In genomic region chr4:38013461-38014366, GRCh38 we compare ENCODE assay signal across 15 cellular contexts. TPM values are rescaled to one million over a fixed set of nuclear protein-coding genes. Genes with fewer than 3 reads are reported as not detected.
DNase-seq lines count a peak whose midpoint lies in the region; ATAC-seq, FAIRE-seq and TF ChIP-seq lines count a peak whose summit lies in the region.
"Had no signal": no experiment of that assay in that cellular context is flagged by ENCODE, and none has a peak within 500 bp of the region (broad histone marks: within the 10 kb centered on the region; RNA-seq: fewer than 3 reads in every experiment).

No MANE protein-coding gene starts in this region.

- H3K27ac ChIP-seq in body of pancreas (peak overlapping the region in 3 of 4 donors; percentile 12 to 41 (median 24)), kidney (ENCODE audit: low read depth in 2 of 2, low read length in 2 of 2) (peak overlapping the region; percentile 8 to 40), aorta (ENCODE audit: low read depth in 1 of 2, low read length in 2 of 2) (no peak overlapping the region)
- H3K27ac ChIP-seq: upper lobe of left lung had no signal

- H3K9me3 ChIP-seq in body of pancreas (no peaks in the 10 kb centered on the region), kidney (ENCODE audit: control insufficient read depth in 1 of 2, low read length in 2 of 2) (no peaks in the 10 kb centered on the region), aorta (ENCODE audit: control insufficient read depth, low read length) (no peaks in the 10 kb centered on the region)
- H3K9me3 ChIP-seq: SK-N-SH, upper lobe of left lung had no signal

- intact Hi-C loops in body of pancreas (cut with DNase I) (no loop called here), kidney (cut with DNase I) (no loop called here), aorta (cut with DNase I) (loop anchor here in 1 of 2 donors (5.0 kb wide), 1 partner anchor 36 kb away; no protein-coding TSS in a partner anchor)

- no peak for TF ChIP-seq CTCF in body of pancreas (IDR thresholded peaks at IDR 0.05)
- TF ChIP-seq CTCF in kidney (IDR thresholded peaks at IDR 0.05; ENCODE audit: borderline replicate concordance, extremely low read depth, insufficient read depth), result no peak
- TF ChIP-seq CTCF in GM10266 (IDR thresholded peaks at IDR 0.05; ENCODE audit: control insufficient read depth, insufficient read depth, low read depth, missing control alignments), result no peak

- ATAC-seq in activated T-cell treated with anti-CD3 and anti-CD28 coated beads, Interleukin-2, amount 50 U/mL, for 4 hours, result peak; percentile 28 to 37
- ATAC-seq in body of pancreas (peak; percentile 84), aorta (ENCODE audit: low FRiP score) (peak; percentile 44), GM21528 (IDR thresholded peaks at IDR 0.05; ENCODE audit: low FRiP score, unreplicated experiment) (no peak), HG02973 (IDR thresholded peaks at IDR 0.05; ENCODE audit: unreplicated experiment) (no peak)

- H3K4me1 ChIP-seq in body of pancreas, result peaks cover 33% of the 10 kb centered on the region
- H3K4me1 ChIP-seq in kidney (ENCODE audit: control insufficient read depth in 1 of 2, insufficient read depth in 1 of 2, low read depth in 1 of 2, low read length in 2 of 2), result peaks cover 27 to 34% of the 10 kb centered on the region in 2 donors
- peaks cover 5% of the 10 kb centered on the region in 2 donors for H3K4me1 ChIP-seq in aorta (ENCODE audit: control insufficient read depth in 1 of 2, insufficient read depth in 2 of 2, low read length in 2 of 2)

- no peak for DNase-seq in activated T-cell treated with anti-CD3 and anti-CD28 coated beads, Interleukin-2, amount 50 U/mL, for 4 hours
- no peak for DNase-seq in activated T-cell treated with anti-CD3 and anti-CD28 coated beads, Interleukin-2, amount 50 U/mL, for 1 hour
- DNase-seq in body of pancreas (peak; percentile 79 to 89 (median 82)), kidney (no peak), aorta (peak; percentile 82 to 87), GM10266 (ENCODE audit: extremely low spot score) (no peak)
- DNase-seq: glutamatergic neuron; MV-4-11; SK-N-SH; stimulated activated CD4-positive, alpha-beta T cell treated with anti-CD3 and anti-CD28 coated beads, Interleukin-4, amount 100 ng/mL, for 4 hours had no signal

- H3K9ac ChIP-seq in kidney (ENCODE audit: low read length in 2 of 2), result no peak overlapping the region
- H3K9ac ChIP-seq: SK-N-SH had no signal

- H3K9me3 Mint-ChIP-seq in activated T-cell treated with anti-CD3 and anti-CD28 coated beads, Interleukin-2, amount 50 U/mL, for 4 hours, result no peaks in the 10 kb centered on the region

- no peak overlapping the region for H3K4me3 ChIP-seq in body of pancreas
- H3K4me3 ChIP-seq in kidney (ENCODE audit: low read length in 2 of 2), result no peak overlapping the region
- H3K4me3 ChIP-seq in aorta (ENCODE audit: low read length in 2 of 2), result no peak overlapping the region
- H3K4me3 ChIP-seq: upper lobe of left lung had no signal

- no peak overlapping the region for H3K4me3 Mint-ChIP-seq in activated T-cell treated with anti-CD3 and anti-CD28 coated beads, Interleukin-2, amount 50 U/mL, for 4 hours

- 37 to 45% methylated on average over 9 of the region's 9 CpGs for WGBS in body of pancreas, 2 donors
- 23 to 25% methylated on average over 9 of the region's 9 CpGs for WGBS in aorta, 2 donors

- H3K27me3 ChIP-seq in body of pancreas (no peaks in the 10 kb centered on the region), aorta (ENCODE audit: control insufficient read depth in 1 of 2, insufficient read depth in 2 of 2, low read length in 1 of 2) (no peaks in the 10 kb centered on the region)
- H3K27me3 ChIP-seq: upper lobe of left lung had no signal

- peaks cover 10% of the 10 kb centered on the region for H3K36me3 Mint-ChIP-seq in activated T-cell treated with anti-CD3 and anti-CD28 coated beads, Interleukin-2, amount 50 U/mL, for 4 hours (ENCODE audit: insufficient read depth)

- H3K27me3 Mint-ChIP-seq in activated T-cell treated with anti-CD3 and anti-CD28 coated beads, Interleukin-2, amount 50 U/mL, for 4 hours (ENCODE audit: low read depth), result no peaks in the 10 kb centered on the region

- H3K36me3 ChIP-seq in body of pancreas (replicated peaks in 1 of 2; ENCODE audit: insufficient read depth in 1 of 2, low read depth in 2 of 2) (no peaks in the 10 kb centered on the region), kidney (ENCODE audit: control insufficient read depth in 1 of 2, insufficient read depth in 2 of 2, low read length in 2 of 2) (peaks cover 4 to 9% of the 10 kb centered on the region in 2 donors), aorta (ENCODE audit: control insufficient read depth in 1 of 2, insufficient read depth in 2 of 2, low read length in 1 of 2) (peaks cover 0 to 2% of the 10 kb centered on the region in 2 donors)

- peaks cover 10% of the 10 kb centered on the region for H3K4me1 Mint-ChIP-seq in activated T-cell treated with anti-CD3 and anti-CD28 coated beads, Interleukin-2, amount 50 U/mL, for 4 hours (ENCODE audit: low read depth)

- FAIRE-seq in kidney (lab: Jason Lieb, UNC), result no peak

- no peak for TF ChIP-seq POLR2A in body of pancreas (IDR thresholded peaks at IDR 0.05)

RNA-seq across cellular contexts. Expression of gene PTTG2, which starts 53.5 kb away (rescaled TPM):
- total RNA-seq in activated T-cell treated with anti-CD3 and anti-CD28 coated beads, Interleukin-2, amount 50 U/mL, for 4 hours, result not detected
- total RNA-seq in body of pancreas (1 to 10 TPM; 1.3 to 9.2 TPM), kidney (1.0 TPM), aorta (1 to 10 TPM; 4.1 to 5.9 TPM)
- polyA plus RNA-seq in kidney (ENCODE audit: insufficient read depth, low read depth, low replicate concordance) (not detected), aorta (under 1 TPM in 1 of 2 donors, not detected in 1; 0.79 TPM)
- polyA plus RNA-seq: AG04450, neural cell, SK-N-SH had no signal

Comparison
In these comparisons a context has a peak if more than half of its experiments do, and no peak if none do; other contexts are left out.
1. ATAC-seq: peak in activated T-cell treated with anti-CD3 and anti-CD28 coated beads, Interleukin-2, amount 50 U/mL, for 4 hours (2 of 2), body of pancreas (single experiment) and aorta (single experiment); none in GM21528 (single experiment) and HG02973 (single experiment).
2. DNase-seq: peak in body of pancreas (4 of 4) and aorta (2 of 2); none in activated T-cell treated with anti-CD3 and anti-CD28 coated beads, Interleukin-2, amount 50 U/mL, for 4 hours (single experiment), activated T-cell treated with anti-CD3 and anti-CD28 coated beads, Interleukin-2, amount 50 U/mL, for 1 hour (single experiment), kidney (single experiment) and GM10266 (single experiment).
3. H3K27ac ChIP-seq: peak in body of pancreas (3 of 4) and kidney (2 of 2); none in aorta (0 of 2).